In genomic region chr20:35664544-35665206, GRCh38 we compare ENCODE assay signal across 1 cellular context.
A peak's percentile ranks its signal among the peaks of the same experiment; 100 is the strongest.
TF ChIP-seq lines count a peak whose summit lies in the region.

TSS of gene CPNE1 (minus strand) at chr20:35664900. CDS start at chr20:35632923, 31,977 bp downstream.
TSS of gene RBM12 (minus strand) at chr20:35664900. CDS start at chr20:35655322, 9,578 bp downstream.

TF ChIP-seq in HepG2, 621 proteins besides CTCF, POLR2A, EP300 and RAD21 (continued from another document and continues in another):
- no peak; the same call in 1 of the 2 replicates for TF ChIP-seq NFAT5 (CRISPR knock-in tag; IDR thresholded peaks at IDR 0.05)
- peak; percentile 98 for TF ChIP-seq ZNF761 (CRISPR knock-in tag; conservative IDR thresholded peaks at IDR 0.05)
- peak; percentile 58; the same call in 1 of the 2 replicates for TF ChIP-seq ZNF639 (CRISPR knock-in tag; conservative IDR thresholded peaks at IDR 0.05)
- no peak for TF ChIP-seq HNRNPH1 (optimal IDR thresholded peaks at IDR 0.05; ENCODE audit: low read depth, low read length)
- TF ChIP-seq TEAD2 (CRISPR knock-in tag; IDR thresholded peaks at IDR 0.05): no peak; the same call in 1 of the 2 replicates
- TF ChIP-seq ESRRA (CRISPR knock-in tag; IDR thresholded peaks at IDR 0.05; ENCODE audit: low read depth): peak; percentile 90; the same call in 1 of the 2 replicates
- peak; percentile 97 for TF ChIP-seq SALL1 (CRISPR knock-in tag; IDR thresholded peaks at IDR 0.05)
- peak; percentile 98 for TF ChIP-seq ZNF784 (CRISPR knock-in tag; IDR thresholded peaks at IDR 0.05; ENCODE audit: borderline replicate concordance)
- TF ChIP-seq TGIF2 (CRISPR knock-in tag; IDR thresholded peaks at IDR 0.05): peak; percentile 85
- no peak for TF ChIP-seq PPARG (CRISPR knock-in tag; conservative IDR thresholded peaks at IDR 0.05)
- TF ChIP-seq NR2C2 (CRISPR knock-in tag; IDR thresholded peaks at IDR 0.05; ENCODE audit: borderline replicate concordance): peak; percentile 92
- peak; percentile 63; the same call in 1 of the 2 replicates for TF ChIP-seq ZNF484 (CRISPR knock-in tag; IDR thresholded peaks at IDR 0.05; ENCODE audit: borderline replicate concordance, low read depth)
- TF ChIP-seq CENPBD1 (CRISPR knock-in tag; IDR thresholded peaks at IDR 0.05; ENCODE audit: borderline replicate concordance, low read depth): no peak
- peak; percentile 95 for TF ChIP-seq HOXA5 (CRISPR knock-in tag; IDR thresholded peaks at IDR 0.05)
- peak; percentile 96 for TF ChIP-seq CHCHD3 (CRISPR knock-in tag; IDR thresholded peaks at IDR 0.05)
- peak; percentile 96 for TF ChIP-seq CBX1 (IDR thresholded peaks at IDR 0.05; ENCODE audit: low read depth)
- peak; percentile 78; the same call in 1 of the 2 replicates for TF ChIP-seq PHF21A (CRISPR knock-in tag; IDR thresholded peaks at IDR 0.05)
- TF ChIP-seq SPEN (CRISPR knock-in tag; IDR thresholded peaks at IDR 0.05; ENCODE audit: low read depth): peak; percentile 97
- no peak; the same call in 1 of the 2 replicates for TF ChIP-seq SKIL (CRISPR knock-in tag; IDR thresholded peaks at IDR 0.05; ENCODE audit: borderline replicate concordance)
- peak; percentile 50; the same call in 1 of the 2 replicates for TF ChIP-seq ZNF503 (CRISPR knock-in tag; IDR thresholded peaks at IDR 0.05)
- peak; percentile 94 for TF ChIP-seq EEA1 (CRISPR knock-in tag; IDR thresholded peaks at IDR 0.05; ENCODE audit: borderline replicate concordance)
- peak; percentile 88 for TF ChIP-seq RXRA (CRISPR knock-in tag; IDR thresholded peaks at IDR 0.05)
- TF ChIP-seq ZNF878 (CRISPR knock-in tag; IDR thresholded peaks at IDR 0.05): 0 out of 2 replicates have a peak, but pooled peaks have one; percentile 0
- peak; percentile 100 for TF ChIP-seq ZFY (CRISPR knock-in tag; IDR thresholded peaks at IDR 0.05)
- peak; percentile 98 for TF ChIP-seq AGO2 (optimal IDR thresholded peaks at IDR 0.05; ENCODE audit: low read depth, low read length)
- peak; percentile 48; the same call in 1 of the 2 replicates for TF ChIP-seq ZNF766 (CRISPR knock-in tag; IDR thresholded peaks at IDR 0.05; ENCODE audit: borderline replicate concordance)
- TF ChIP-seq FIP1L1 (IDR thresholded peaks at IDR 0.05; ENCODE audit: borderline replicate concordance, insufficient read depth, low read depth, low read length): peak; percentile 68; the same call in 1 of the 2 replicates
- no peak for TF ChIP-seq SCMH1 (CRISPR knock-in tag; IDR thresholded peaks at IDR 0.05; ENCODE audit: borderline replicate concordance)
- peak; percentile 99 for TF ChIP-seq ARNT2 (CRISPR knock-in tag; IDR thresholded peaks at IDR 0.05; ENCODE audit: low read depth)
- peak; percentile 46; the same call in 1 of the 2 replicates for TF ChIP-seq ZNF256 (CRISPR knock-in tag; conservative IDR thresholded peaks at IDR 0.05)
- TF ChIP-seq ZMYM4 (CRISPR knock-in tag; IDR thresholded peaks at IDR 0.05): peak; percentile 95
- TF ChIP-seq NRL (CRISPR knock-in tag; IDR thresholded peaks at IDR 0.05; ENCODE audit: borderline replicate concordance): peak; percentile 95
- TF ChIP-seq CEBPG (CRISPR knock-in tag; IDR thresholded peaks at IDR 0.05): peak; percentile 55; the same call in 1 of the 2 replicates
- TF ChIP-seq DPF2 (CRISPR knock-in tag; IDR thresholded peaks at IDR 0.05; ENCODE audit: borderline replicate concordance, low read depth): no peak
- TF ChIP-seq NFE2 (CRISPR knock-in tag; IDR thresholded peaks at IDR 0.05): no peak
- peak; percentile 96 for TF ChIP-seq IRF1 (CRISPR knock-in tag; IDR thresholded peaks at IDR 0.05; ENCODE audit: low read depth)
- TF ChIP-seq ZNF274 (CRISPR knock-in tag; IDR thresholded peaks at IDR 0.05): peak; percentile 99
- TF ChIP-seq ATF1 (CRISPR knock-in tag; IDR thresholded peaks at IDR 0.05): peak; percentile 90
- TF ChIP-seq SRY (CRISPR knock-in tag; IDR thresholded peaks at IDR 0.05): peak; percentile 99
- TF ChIP-seq MTF2 (CRISPR knock-in tag; IDR thresholded peaks at IDR 0.05; ENCODE audit: borderline replicate concordance): no peak; the same call in none of the 2 replicates
- peak; percentile 97; the same call in 1 of the 2 replicates for TF ChIP-seq NFKB2 (CRISPR knock-in tag; IDR thresholded peaks at IDR 0.05; ENCODE audit: borderline replicate concordance)
- TF ChIP-seq SNAPC4 (CRISPR knock-in tag; IDR thresholded peaks at IDR 0.05): peak; percentile 92
